ENCODE assay signal across 1 cellular context in the genomic region with DNA sequence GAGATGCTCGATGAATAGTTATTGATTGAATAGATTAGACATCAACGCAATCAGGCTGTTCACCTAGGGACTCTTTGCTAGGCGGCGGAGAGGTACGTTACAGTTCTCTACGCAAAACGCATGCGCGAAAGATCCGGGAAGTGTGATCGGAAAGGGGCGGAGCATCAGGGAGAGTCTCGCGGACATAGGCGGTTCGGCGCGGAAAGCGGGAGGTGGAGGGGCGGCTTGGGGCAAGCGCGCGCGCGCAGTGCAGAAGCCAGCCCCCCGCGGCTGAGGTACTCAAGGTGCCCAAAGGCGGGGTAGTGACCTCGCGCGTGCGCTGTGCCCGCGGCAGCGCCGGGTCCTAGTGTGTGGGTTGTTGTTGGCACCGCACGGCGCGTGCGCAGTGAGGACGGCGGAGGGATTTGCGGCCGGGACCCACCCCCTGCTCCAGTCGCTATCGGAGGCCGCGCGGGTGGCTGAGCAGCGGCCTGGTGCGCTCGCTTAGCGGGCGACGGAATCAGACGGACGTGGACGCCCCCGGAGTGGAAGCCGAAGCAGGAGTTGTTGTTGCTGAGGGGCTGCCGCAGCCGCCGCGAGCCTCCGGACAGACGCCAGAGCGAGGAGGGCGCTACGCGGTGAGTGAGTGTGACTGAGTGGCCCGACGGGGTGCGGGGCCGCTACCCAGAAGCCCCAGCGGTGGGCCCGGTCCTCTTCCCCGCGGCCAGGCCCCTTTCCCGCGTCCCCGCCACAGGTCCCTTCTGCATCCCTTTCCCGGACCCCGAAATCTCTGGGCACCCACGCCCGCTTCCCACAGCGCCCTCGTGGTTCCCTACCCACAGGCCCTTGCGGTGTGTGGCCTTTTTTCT.
TF ChIP-seq lines count a peak whose summit lies in the region.

A gene with protein sequence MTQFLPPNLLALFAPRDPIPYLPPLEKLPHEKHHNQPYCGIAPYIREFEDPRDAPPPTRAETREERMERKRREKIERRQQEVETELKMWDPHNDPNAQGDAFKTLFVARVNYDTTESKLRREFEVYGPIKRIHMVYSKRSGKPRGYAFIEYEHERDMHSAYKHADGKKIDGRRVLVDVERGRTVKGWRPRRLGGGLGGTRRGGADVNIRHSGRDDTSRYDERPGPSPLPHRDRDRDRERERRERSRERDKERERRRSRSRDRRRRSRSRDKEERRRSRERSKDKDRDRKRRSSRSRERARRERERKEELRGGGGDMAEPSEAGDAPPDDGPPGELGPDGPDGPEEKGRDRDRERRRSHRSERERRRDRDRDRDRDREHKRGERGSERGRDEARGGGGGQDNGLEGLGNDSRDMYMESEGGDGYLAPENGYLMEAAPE (plus strand): TSS at position 432 of the 848 bp plus-strand sequence. CDS start 964 bp downstream, outside the sequence.

TF ChIP-seq in HepG2, 621 proteins besides CTCF, POLR2A, EP300 and RAD21 (continued from another document and continues in another):
- peak; percentile 76 for TF ChIP-seq UBTF (CRISPR knock-in tag; IDR thresholded peaks at IDR 0.05)
- no peak for TF ChIP-seq EZH2 (conservative IDR thresholded peaks at IDR 0.05; ENCODE audit: low read depth, low read length)
- TF ChIP-seq, protein P1, sequence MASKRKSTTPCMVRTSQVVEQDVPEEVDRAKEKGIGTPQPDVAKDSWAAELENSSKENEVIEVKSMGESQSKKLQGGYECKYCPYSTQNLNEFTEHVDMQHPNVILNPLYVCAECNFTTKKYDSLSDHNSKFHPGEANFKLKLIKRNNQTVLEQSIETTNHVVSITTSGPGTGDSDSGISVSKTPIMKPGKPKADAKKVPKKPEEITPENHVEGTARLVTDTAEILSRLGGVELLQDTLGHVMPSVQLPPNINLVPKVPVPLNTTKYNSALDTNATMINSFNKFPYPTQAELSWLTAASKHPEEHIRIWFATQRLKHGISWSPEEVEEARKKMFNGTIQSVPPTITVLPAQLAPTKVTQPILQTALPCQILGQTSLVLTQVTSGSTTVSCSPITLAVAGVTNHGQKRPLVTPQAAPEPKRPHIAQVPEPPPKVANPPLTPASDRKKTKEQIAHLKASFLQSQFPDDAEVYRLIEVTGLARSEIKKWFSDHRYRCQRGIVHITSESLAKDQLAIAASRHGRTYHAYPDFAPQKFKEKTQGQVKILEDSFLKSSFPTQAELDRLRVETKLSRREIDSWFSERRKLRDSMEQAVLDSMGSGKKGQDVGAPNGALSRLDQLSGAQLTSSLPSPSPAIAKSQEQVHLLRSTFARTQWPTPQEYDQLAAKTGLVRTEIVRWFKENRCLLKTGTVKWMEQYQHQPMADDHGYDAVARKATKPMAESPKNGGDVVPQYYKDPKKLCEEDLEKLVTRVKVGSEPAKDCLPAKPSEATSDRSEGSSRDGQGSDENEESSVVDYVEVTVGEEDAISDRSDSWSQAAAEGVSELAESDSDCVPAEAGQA (IDR thresholded peaks at IDR 0.05; ENCODE audit: low read depth) = no peak
- TF ChIP-seq, protein P1 (CRISPR knock-in tag; IDR thresholded peaks at IDR 0.05; ENCODE audit: borderline replicate concordance) = 0 out of 2 replicates have a peak, but pooled peaks have one; percentile 47
- TF ChIP-seq NFE2L1 (CRISPR knock-in tag; IDR thresholded peaks at IDR 0.05; ENCODE audit: borderline replicate concordance) = no peak
- 0 out of 2 replicates have a peak, but pooled peaks have one; percentile 62 for TF ChIP-seq RARG (CRISPR knock-in tag; IDR thresholded peaks at IDR 0.05; ENCODE audit: low read depth)
- peak; percentile 75; the same call in 1 of the 2 replicates for TF ChIP-seq TIGD3 (CRISPR knock-in tag; IDR thresholded peaks at IDR 0.05; ENCODE audit: borderline replicate concordance)
- TF ChIP-seq, protein P2, sequence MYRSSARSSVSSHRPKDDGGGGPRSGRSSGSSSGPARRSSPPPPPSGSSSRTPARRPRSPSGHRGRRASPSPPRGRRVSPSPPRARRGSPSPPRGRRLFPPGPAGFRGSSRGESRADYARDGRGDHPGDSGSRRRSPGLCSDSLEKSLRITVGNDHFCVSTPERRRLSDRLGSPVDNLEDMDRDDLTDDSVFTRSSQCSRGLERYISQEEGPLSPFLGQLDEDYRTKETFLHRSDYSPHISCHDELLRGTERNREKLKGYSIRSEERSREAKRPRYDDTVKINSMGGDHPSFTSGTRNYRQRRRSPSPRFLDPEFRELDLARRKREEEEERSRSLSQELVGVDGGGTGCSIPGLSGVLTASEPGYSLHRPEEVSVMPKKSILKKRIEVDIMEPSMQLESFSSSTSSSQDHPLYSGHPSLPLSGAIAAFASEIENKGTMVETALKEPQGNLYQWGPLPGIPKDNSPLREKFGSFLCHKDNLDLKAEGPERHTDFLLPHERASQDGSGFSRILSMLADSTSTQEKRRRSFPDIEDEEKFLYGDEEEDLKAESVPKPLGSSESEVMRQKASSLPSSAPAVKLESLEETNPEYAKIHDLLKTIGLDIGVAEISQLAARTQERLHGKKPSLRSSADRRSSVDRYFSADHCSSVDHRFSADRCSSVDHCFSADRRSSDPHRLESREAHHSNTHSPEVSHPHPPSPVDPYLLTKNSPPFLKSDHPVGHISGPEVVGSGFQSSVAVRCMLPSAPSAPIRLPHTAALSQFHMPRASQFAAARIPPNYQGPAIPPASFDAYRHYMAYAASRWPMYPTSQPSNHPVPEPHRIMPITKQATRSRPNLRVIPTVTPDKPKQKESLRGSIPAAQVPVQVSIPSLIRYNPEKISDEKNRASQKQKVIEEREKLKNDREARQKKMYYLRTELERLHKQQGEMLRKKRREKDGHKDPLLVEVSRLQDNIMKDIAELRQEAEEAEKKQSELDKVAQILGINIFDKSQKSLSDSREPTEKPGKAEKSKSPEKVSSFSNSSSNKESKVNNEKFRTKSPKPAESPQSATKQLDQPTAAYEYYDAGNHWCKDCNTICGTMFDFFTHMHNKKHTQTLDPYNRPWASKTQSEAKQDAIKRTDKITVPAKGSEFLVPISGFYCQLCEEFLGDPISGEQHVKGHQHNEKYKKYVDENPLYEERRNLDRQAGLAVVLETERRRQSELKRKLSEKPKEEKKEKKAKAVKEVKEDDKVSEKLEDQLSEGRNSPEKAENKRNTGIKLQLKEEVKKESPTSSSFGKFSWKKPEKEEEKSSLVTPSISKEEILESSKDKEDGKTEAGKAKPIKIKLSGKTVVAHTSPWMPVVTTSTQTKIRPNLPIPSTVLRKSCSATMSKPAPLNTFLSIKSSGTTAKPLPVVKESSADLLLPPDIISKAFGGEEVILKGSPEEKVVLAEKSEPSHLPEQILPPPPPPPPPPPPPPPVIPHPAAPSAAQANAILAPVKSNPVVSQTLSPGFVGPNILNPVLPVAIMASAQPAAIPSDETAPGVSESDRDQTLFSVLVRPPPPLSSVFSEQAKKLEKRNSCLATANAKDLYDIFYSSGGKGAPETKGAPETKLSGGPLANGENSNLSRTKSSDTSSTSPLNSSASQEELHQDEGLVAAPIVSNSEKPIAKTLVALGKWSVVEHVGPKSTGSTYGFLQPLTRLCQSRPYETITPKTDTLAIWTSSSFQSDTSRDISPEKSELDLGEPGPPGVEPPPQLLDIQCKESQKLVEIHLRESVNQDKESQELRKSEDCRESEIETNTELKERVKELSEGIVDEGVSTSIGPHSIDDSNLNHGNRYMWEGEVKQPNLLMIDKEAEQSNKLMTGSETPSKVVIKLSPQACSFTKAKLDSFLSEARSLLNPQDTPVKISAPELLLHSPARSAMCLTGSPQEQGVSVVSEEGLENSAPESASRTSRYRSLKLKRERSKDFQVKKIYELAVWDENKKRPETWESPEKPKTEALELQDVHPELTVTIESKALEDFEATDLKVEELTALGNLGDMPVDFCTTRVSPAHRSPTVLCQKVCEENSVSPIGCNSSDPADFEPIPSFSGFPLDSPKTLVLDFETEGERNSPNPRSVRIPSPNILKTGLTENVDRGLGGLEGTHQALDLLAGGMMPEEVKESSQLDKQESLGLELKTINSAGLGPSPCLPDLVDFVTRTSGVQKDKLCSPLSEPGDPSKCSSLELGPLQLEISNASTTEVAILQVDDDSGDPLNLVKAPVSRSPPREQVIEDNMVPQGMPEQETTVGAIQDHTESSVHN (CRISPR knock-in tag; IDR thresholded peaks at IDR 0.05) = no peak
- TF ChIP-seq MEIS1 (CRISPR knock-in tag; IDR thresholded peaks at IDR 0.05; ENCODE audit: borderline replicate concordance) = peak; percentile 92
- TF ChIP-seq ZNF747 (CRISPR knock-in tag; IDR thresholded peaks at IDR 0.05; ENCODE audit: borderline replicate concordance) = 0 out of 2 replicates have a peak, but pooled peaks have one; percentile 27
- peak; percentile 90 for TF ChIP-seq MAX (IDR thresholded peaks at IDR 0.05)
- TF ChIP-seq ZNF713 (CRISPR knock-in tag; IDR thresholded peaks at IDR 0.05) = no peak
- TF ChIP-seq ZFP91 (CRISPR knock-in tag; IDR thresholded peaks at IDR 0.05; ENCODE audit: borderline replicate concordance) = peak; percentile 94
- no peak for TF ChIP-seq NONO (IDR thresholded peaks at IDR 0.05)
- TF ChIP-seq NONO (CRISPR knock-in tag; conservative IDR thresholded peaks at IDR 0.05) = peak; percentile 72; the same call in 1 of the 2 replicates
- TF ChIP-seq SP5 (CRISPR knock-in tag; IDR thresholded peaks at IDR 0.05; ENCODE audit: borderline replicate concordance, low read depth) = peak; percentile 62
- peak; percentile 26; the same call in 1 of the 2 replicates for TF ChIP-seq FOXP4 (CRISPR knock-in tag; IDR thresholded peaks at IDR 0.05)
